17 cellular contexts compared by ENCODE assay signal in genomic region chr9:79656127-79656526, GRCh38.
DNase-seq lines count a peak whose midpoint lies in the region; ATAC-seq and TF ChIP-seq lines count a peak whose summit lies in the region.
"Had no signal": no experiment of that assay in that cellular context is flagged by ENCODE, and none has a peak within 500 bp of the region (broad histone marks: within the 10 kb centered on the region; RNA-seq: fewer than 3 reads in every experiment).

No MANE protein-coding gene starts in this region.

- H3F3A ChIP-seq in SK-N-SH (replicated peaks; ENCODE audit: insufficient read depth), result peaks cover 18% of the 10 kb centered on the region

- H4K20me1 ChIP-seq in SK-N-SH (ENCODE audit: insufficient read depth), result 0 out of 2 replicates have a peak, but pooled peaks cover 10% of the 10 kb centered on the region

- no peak overlapping the region for H3K4me2 ChIP-seq in SK-N-SH

- H3K4me1 ChIP-seq in HEK293 (ENCODE audit: control insufficient read depth, insufficient read depth, low read length), result no peaks in the 10 kb centered on the region
- H3K4me1 ChIP-seq in SK-N-SH (ENCODE audit: control insufficient read depth in 1 of 2, insufficient read depth in 2 of 2, low read depth in 1 of 2, low read length in 1 of 2), result peaks cover 7 to 24% of the 10 kb centered on the region in 2 experiments; a peak in 3 of 4 replicates
- H3K4me1 ChIP-seq: Caco-2 had no signal

- CTCF ChIA-PET in HEK293 (lab: Yijun Ruan, JAX), result no interaction called here
- CTCF ChIA-PET in SK-N-SH (lab: Yijun Ruan, JAX), result interaction anchor here (1.1 to 1.6 kb wide), 4 partner anchors 24 to 77 kb away, joined by 3 to 4 read pairs (median 4); no protein-coding TSS in a partner anchor

- no peaks in the 10 kb centered on the region for H3K9me2 ChIP-seq in SK-N-SH

- ATAC-seq in HG03460 (IDR thresholded peaks at IDR 0.05; ENCODE audit: unreplicated experiment), result no peak
- ATAC-seq: HepG2 had no signal

- POLR2A ChIA-PET in HEK293 (lab: Yijun Ruan, JAX), result no interaction called here
- POLR2A ChIA-PET in SK-N-SH (lab: Yijun Ruan, JAX), result interaction anchor here (1.1 kb wide), 1 partner anchor 85 kb away, joined by 3 read pairs; the partner anchor contains the start of gene TLE4

- TF ChIP-seq EP300 in SK-N-SH (IDR thresholded peaks at IDR 0.05; ENCODE audit: borderline replicate concordance in 1 of 2, low read depth in 1 of 2, low read length in 1 of 2), result peak in 1 of 2 experiments; percentile 98; a peak in 2 of 4 replicates

- 68% methylated on average over 5 of the region's 5 CpGs for WGBS in SK-N-SH (ENCODE audit: low lambda C conversion rate)

- no peaks in the 10 kb centered on the region for H3K27me3 ChIP-seq in SK-N-SH (ENCODE audit: insufficient read depth)

- no peak for TF ChIP-seq RAD21 in SK-N-SH (IDR thresholded peaks at IDR 0.05; ENCODE audit: low read length)

- DNase-seq in DMS79 (lab: John Stamatoyannopoulos, UW) (peak; percentile 53), NCI-H1105 treated with DMSO at 0.1 percent for 48 hours (lab: John Stamatoyannopoulos, UW) (peak; percentile 85), SK-N-SH (peak; percentile 54), LoVo (ENCODE audit: low spot score) (no peak), D341Med (ENCODE audit: low spot score) (no peak), NCI-H82 (lab: John Stamatoyannopoulos, UW) (no peak)
- DNase-seq: C1 segment of cervical spinal cord; Caco-2; CD4-positive, alpha-beta T cell; DMS153; GOT3; H9; Kasumi-1; KG1 had no signal

- H3K79me2 ChIP-seq in SK-N-SH (ENCODE audit: insufficient read depth), result peaks cover 46% of the 10 kb centered on the region; the same call in 1 of the 2 replicates

- H3K9me3 ChIP-seq in HEK293 (ENCODE audit: control insufficient read depth, insufficient read depth, low read depth, low read length), result no peaks in the 10 kb centered on the region
- no peaks in the 10 kb centered on the region for H3K9me3 ChIP-seq in SK-N-SH
- H3K9me3 ChIP-seq: Caco-2 had no signal

- H3K9ac ChIP-seq in SK-N-SH, result no peak overlapping the region

- H3K36me3 ChIP-seq in HEK293 (ENCODE audit: control insufficient read depth in 2 of 2, insufficient read depth in 1 of 2, low read length in 2 of 2) (peaks cover 0 to 39% of the 10 kb centered on the region in 2 experiments; a peak in 1 of 3 replicates), SK-N-SH (replicated peaks in 1 of 2; ENCODE audit: control insufficient read depth in 1 of 2, insufficient read depth in 2 of 2, low read length in 1 of 2) (peaks cover 48 to 68% of the 10 kb centered on the region in 2 experiments)

- H3K27ac ChIP-seq in HEK293 (ENCODE audit: extremely low read depth, low read depth, low read length) (no peak overlapping the region), SK-N-SH (ENCODE audit: low read depth in 2 of 2, low read length in 1 of 2) (peak overlapping the region in 1 of 2 experiments; percentile 89; a peak in 2 of 4 replicates)

- no peak overlapping the region for H3K4me3 ChIP-seq in HEK293 (ENCODE audit: low read depth, low read length)
- no peak overlapping the region for H3K4me3 ChIP-seq in SK-N-SH (ENCODE audit: low read depth in 2 of 2, low read length in 1 of 2)

- TF ChIP-seq CTCF in HEK293 (tag by site-specific recombination; IDR thresholded peaks at IDR 0.05) (no peak), SK-N-SH (IDR thresholded peaks at IDR 0.05) (no peak)

- no peak overlapping the region for H2AFZ ChIP-seq in SK-N-SH (ENCODE audit: low read depth)

TF ChIP-seq in HEK293, 187 proteins besides CTCF, POLR2A, EP300 and RAD21:
- TF ChIP-seq PRDM10 (tag by site-specific recombination; IDR thresholded peaks at IDR 0.05) (peak; percentile 28; the same call in 1 of the 2 replicates), ZNF549 (tag by site-specific recombination; IDR thresholded peaks at IDR 0.05) (no peak), ZXDB (tag by site-specific recombination; IDR thresholded peaks at IDR 0.05) (peak; percentile 17; the same call in 1 of the 2 replicates), ZNF830 (tag by site-specific recombination; IDR thresholded peaks at IDR 0.05; ENCODE audit: low read depth) (no peak), ZBTB17 (tag by site-specific recombination; IDR thresholded peaks at IDR 0.05) (0 out of 2 replicates have a peak, but pooled peaks have one; percentile 29), FEZF1 (tag by site-specific recombination; IDR thresholded peaks at IDR 0.05) (peak; percentile 85), ZNF843 (tag by site-specific recombination; IDR thresholded peaks at IDR 0.05) (peak; percentile 79)

TF ChIP-seq in SK-N-SH, 30 proteins besides CTCF, POLR2A, EP300 and RAD21 (continues in another document):
- TF ChIP-seq USF2 (IDR thresholded peaks at IDR 0.05; ENCODE audit: borderline replicate concordance, low read depth, low read length) (no peak), NRF1 (IDR thresholded peaks at IDR 0.05; ENCODE audit: low read depth, low read length) (no peak), YY1 (IDR thresholded peaks at IDR 0.05; ENCODE audit: low read depth) (no peak), ZBTB33 (IDR thresholded peaks at IDR 0.05; ENCODE audit: borderline replicate concordance, low read depth) (no peak), USF1 (IDR thresholded peaks at IDR 0.05; ENCODE audit: borderline replicate concordance, low read depth) (no peak), REST (IDR thresholded peaks at IDR 0.05; ENCODE audit: low read depth, low read length) (no peak), JUND (IDR thresholded peaks at IDR 0.05) (no peak), TCF12 (IDR thresholded peaks at IDR 0.05) (no peak), CHD2 (IDR thresholded peaks at IDR 0.05; ENCODE audit: low read length, partially characterized antibody) (peak; percentile 56), POLR2AphosphoS5 (IDR thresholded peaks at IDR 0.05; ENCODE audit: low read depth, low read length) (no peak), MEF2A (IDR thresholded peaks at IDR 0.05; ENCODE audit: borderline replicate concordance, low read depth) (no peak), TEAD4 (IDR thresholded peaks at IDR 0.05; ENCODE audit: borderline replicate concordance, insufficient read depth) (peak; percentile 20; the same call in 1 of the 2 replicates), FOXJ3 (CRISPR knock-in tag; IDR thresholded peaks at IDR 0.05) (peak; percentile 36; the same call in 1 of the 2 replicates), FOXM1 (IDR thresholded peaks at IDR 0.05; ENCODE audit: low read depth) (no peak)
- TF ChIP-seq, protein P1, sequence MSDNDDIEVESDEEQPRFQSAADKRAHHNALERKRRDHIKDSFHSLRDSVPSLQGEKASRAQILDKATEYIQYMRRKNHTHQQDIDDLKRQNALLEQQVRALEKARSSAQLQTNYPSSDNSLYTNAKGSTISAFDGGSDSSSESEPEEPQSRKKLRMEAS (IDR thresholded peaks at IDR 0.05; ENCODE audit: low read depth), result no peak

Comparison
In these comparisons a context has a peak if more than half of its experiments do, and no peak if none do; other contexts are left out.
1. DNase-seq: peak in DMS79 (single experiment), NCI-H1105 treated with DMSO at 0.1 percent for 48 hours (single experiment) and SK-N-SH (single experiment); none in LoVo (single experiment), D341Med (single experiment) and NCI-H82 (single experiment).